In the genomic region with DNA sequence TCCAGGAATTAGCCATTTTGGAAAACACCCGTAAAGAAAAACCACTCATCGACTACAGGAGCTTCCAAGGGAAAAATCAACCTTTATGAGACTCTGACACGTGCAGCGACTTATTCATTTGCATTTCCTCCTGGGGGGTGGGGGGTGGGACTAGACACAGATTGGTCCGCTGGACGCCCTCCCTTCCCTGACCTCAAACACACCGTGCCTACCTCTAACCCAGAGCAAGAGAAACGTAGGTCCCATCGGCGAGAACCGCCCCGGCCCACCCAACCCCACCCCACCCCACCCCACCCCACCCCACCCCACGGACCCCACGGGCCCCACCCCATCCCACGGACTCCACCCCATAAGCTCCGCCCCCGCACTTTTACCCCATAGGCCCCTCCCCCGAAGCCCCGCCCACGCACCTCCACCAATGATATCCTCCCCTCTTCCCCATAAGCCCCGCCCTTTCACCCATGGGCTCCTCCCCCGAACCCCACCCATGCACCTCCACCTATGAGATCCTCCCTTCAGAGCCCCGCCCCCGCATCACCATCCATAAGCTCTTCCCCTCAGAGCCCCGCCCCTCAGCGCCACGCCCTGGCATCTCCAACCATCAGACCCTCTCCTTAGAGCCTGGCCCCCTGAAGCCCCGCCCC, we compare ENCODE assay signal across 8 cellular contexts. TPM values are rescaled to one million over a fixed set of nuclear protein-coding genes. Genes with fewer than 3 reads are reported as not detected.
DNase-seq lines count a peak whose midpoint lies in the region; ATAC-seq and TF ChIP-seq lines count a peak whose summit lies in the region.

No MANE protein-coding gene starts in this region.

- TF ChIP-seq RAD21 in neural cell (conservative IDR thresholded peaks at IDR 0.05) = no peak

- no peaks in the 10 kb centered on the region for H3K27me3 ChIP-seq in HUES6 (ENCODE audit: control insufficient read depth, insufficient read depth, low read length)
- no peaks in the 10 kb centered on the region for H3K27me3 ChIP-seq in neural cell (ENCODE audit: insufficient read depth, low read depth, low read length)

- H2AFZ ChIP-seq in neural cell (ENCODE audit: low read depth, low read length) = peak overlapping the region; percentile 10

- H3K36me3 ChIP-seq in HUES6 (ENCODE audit: control insufficient read depth, insufficient read depth, low read length) = peaks cover 35% of the 10 kb centered on the region
- no peaks in the 10 kb centered on the region for H3K36me3 ChIP-seq in neural cell (ENCODE audit: insufficient read depth, low read length)

- peaks cover 8% of the 10 kb centered on the region for H3K79me2 ChIP-seq in neural cell (replicated peaks; ENCODE audit: insufficient read depth, low read length)

- 0 out of 2 replicates have a peak, but pooled peaks cover 7% of the 10 kb centered on the region for H3K4me1 ChIP-seq in HUES6 (ENCODE audit: control insufficient read depth, insufficient read depth, low read length)

- H3K9me2 ChIP-seq in neural cell (ENCODE audit: insufficient read depth, low read length) = no peaks in the 10 kb centered on the region

- DNase-seq in AG09309 (ENCODE audit: low read depth) (no peak), mucosa of gallbladder (ENCODE audit: low spot score) (no peak)

- H3K9ac ChIP-seq in HUES6 (ENCODE audit: low read length) = no peak overlapping the region
- H3K9ac ChIP-seq in neural cell (ENCODE audit: low read length) = peak overlapping the region; percentile 37

- no peak for TF ChIP-seq EP300 in neural cell (conservative IDR thresholded peaks at IDR 0.05; ENCODE audit: poor library complexity, severe bottlenecking)

- H3K27ac ChIP-seq in HUES6 (ENCODE audit: low read depth, low read length) (no peak overlapping the region), cingulate gyrus (ENCODE audit: low read depth, low read length) (peak overlapping the region; percentile 61), neural cell (ENCODE audit: low read length) (peak overlapping the region; percentile 61)

- TF ChIP-seq CTCF in AG09309 (IDR thresholded peaks at IDR 0.05; ENCODE audit: control insufficient read depth, insufficient read depth, low read depth, low read length, missing control alignments) (no peak), neural cell (IDR thresholded peaks at IDR 0.05; ENCODE audit: poor library complexity, severe bottlenecking) (no peak)

- H3K4me3 ChIP-seq in AG09309 (ENCODE audit: control insufficient read depth, low read depth, low read length) (peak overlapping the region; percentile 59), HUES6 (ENCODE audit: low read depth, low read length) (peak overlapping the region; percentile 43), neural cell (ENCODE audit: low read length) (peak overlapping the region; percentile 94)

- ATAC-seq in GM19395 (IDR thresholded peaks at IDR 0.05; ENCODE audit: unreplicated experiment) (no peak), GM21367 (IDR thresholded peaks at IDR 0.05; ENCODE audit: unreplicated experiment) (no peak), GM21381 (IDR thresholded peaks at IDR 0.05; ENCODE audit: unreplicated experiment) (no peak)

- H3F3A ChIP-seq in neural cell (ENCODE audit: insufficient read depth, low read length, poor library complexity, severe bottlenecking) = no peaks in the 10 kb centered on the region

- H3K9me3 ChIP-seq in HUES6 (ENCODE audit: control insufficient read depth, insufficient read depth, low read depth, low read length) (no peaks in the 10 kb centered on the region), neural cell (ENCODE audit: low read length) (no peaks in the 10 kb centered on the region)

- no peaks in the 10 kb centered on the region for H4K20me1 ChIP-seq in neural cell (ENCODE audit: insufficient read depth)

- H3K4me2 ChIP-seq in neural cell (ENCODE audit: low read length) = no peak overlapping the region

TF ChIP-seq in neural cell, 6 proteins besides CTCF, POLR2A, EP300 and RAD21:
- TF ChIP-seq TAF1 (IDR thresholded peaks at IDR 0.05; ENCODE audit: low read depth) = no peak
- TF ChIP-seq MXI1 (conservative IDR thresholded peaks at IDR 0.05; ENCODE audit: poor library complexity, severe bottlenecking) = no peak
- no peak for TF ChIP-seq SMC3 (conservative IDR thresholded peaks at IDR 0.05; ENCODE audit: poor library complexity)
- no peak for TF ChIP-seq POLR2AphosphoS5 (IDR thresholded peaks at IDR 0.05)

RNA-seq across cellular contexts. Expression of a gene that starts 1.1 kb away (rescaled TPM):
- polyA plus RNA-seq in neural cell = 23.6 and 35.6 TPM in 2 replicates
- 19.1 and 23.1 TPM in 2 replicates for polyA minus RNA-seq in neural cell
- total RNA-seq in mucosa of gallbladder = 54.1 TPM

RNA-seq across cellular contexts. Expression of a gene that starts 36.4 kb away (rescaled TPM):
- 24.6 and 30.1 TPM in 2 replicates for polyA plus RNA-seq in neural cell
- polyA minus RNA-seq in neural cell = 24.1 and 26.3 TPM in 2 replicates
- 34.8 TPM for total RNA-seq in mucosa of gallbladder

Comparison
In these comparisons a context has a peak if more than half of its experiments do, and no peak if none do; other contexts are left out.
1. H3K4me3 ChIP-seq: peak in every context shown above with its lines; median percentile 94 in neural cell; 59 in AG09309; 43 in HUES6.